Comparison of ENCODE assay signal across 1 cellular context in the genomic region with DNA sequence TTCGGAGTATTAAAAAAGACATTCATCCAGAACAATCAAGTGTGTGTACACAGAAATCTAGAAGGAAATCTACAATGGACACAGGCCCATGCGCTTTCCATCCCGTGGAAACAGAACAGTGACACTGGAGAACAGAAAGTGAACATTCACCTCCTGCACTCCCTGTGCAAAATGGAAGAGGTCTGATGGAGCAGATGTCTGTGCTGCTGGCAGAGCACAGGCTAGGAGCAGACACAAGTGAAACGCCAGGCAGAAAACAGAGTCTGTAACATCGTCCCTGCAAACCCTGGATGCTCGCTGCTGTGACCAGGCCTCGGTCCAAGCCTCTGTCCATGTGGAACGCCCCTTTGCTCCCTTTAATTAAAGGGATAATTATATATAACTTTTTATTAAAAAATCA.
TF ChIP-seq lines count a peak whose summit lies in the region.

No MANE protein-coding gene starts in this region.

TF ChIP-seq in WTC11, 78 proteins besides CTCF, POLR2A, EP300 and RAD21 (continued from another document):
- TF ChIP-seq GRHL2 (CRISPR knock-in tag; IDR thresholded peaks at IDR 0.05; ENCODE audit: insufficient replicate concordance, severe bottlenecking) (no peak), FOXP1 (CRISPR knock-in tag; IDR thresholded peaks at IDR 0.05; ENCODE audit: borderline replicate concordance) (no peak), OVOL2 (CRISPR knock-in tag; IDR thresholded peaks at IDR 0.05; ENCODE audit: borderline replicate concordance) (no peak), NR2C2 (CRISPR knock-in tag; IDR thresholded peaks at IDR 0.05) (no peak), FOXJ3 (CRISPR knock-in tag; IDR thresholded peaks at IDR 0.05; ENCODE audit: borderline replicate concordance) (no peak), SMAD3 (CRISPR knock-in tag; IDR thresholded peaks at IDR 0.05; ENCODE audit: borderline replicate concordance) (no peak), NR1H2 (CRISPR knock-in tag; IDR thresholded peaks at IDR 0.05) (no peak)
- TF ChIP-seq, protein P1, sequence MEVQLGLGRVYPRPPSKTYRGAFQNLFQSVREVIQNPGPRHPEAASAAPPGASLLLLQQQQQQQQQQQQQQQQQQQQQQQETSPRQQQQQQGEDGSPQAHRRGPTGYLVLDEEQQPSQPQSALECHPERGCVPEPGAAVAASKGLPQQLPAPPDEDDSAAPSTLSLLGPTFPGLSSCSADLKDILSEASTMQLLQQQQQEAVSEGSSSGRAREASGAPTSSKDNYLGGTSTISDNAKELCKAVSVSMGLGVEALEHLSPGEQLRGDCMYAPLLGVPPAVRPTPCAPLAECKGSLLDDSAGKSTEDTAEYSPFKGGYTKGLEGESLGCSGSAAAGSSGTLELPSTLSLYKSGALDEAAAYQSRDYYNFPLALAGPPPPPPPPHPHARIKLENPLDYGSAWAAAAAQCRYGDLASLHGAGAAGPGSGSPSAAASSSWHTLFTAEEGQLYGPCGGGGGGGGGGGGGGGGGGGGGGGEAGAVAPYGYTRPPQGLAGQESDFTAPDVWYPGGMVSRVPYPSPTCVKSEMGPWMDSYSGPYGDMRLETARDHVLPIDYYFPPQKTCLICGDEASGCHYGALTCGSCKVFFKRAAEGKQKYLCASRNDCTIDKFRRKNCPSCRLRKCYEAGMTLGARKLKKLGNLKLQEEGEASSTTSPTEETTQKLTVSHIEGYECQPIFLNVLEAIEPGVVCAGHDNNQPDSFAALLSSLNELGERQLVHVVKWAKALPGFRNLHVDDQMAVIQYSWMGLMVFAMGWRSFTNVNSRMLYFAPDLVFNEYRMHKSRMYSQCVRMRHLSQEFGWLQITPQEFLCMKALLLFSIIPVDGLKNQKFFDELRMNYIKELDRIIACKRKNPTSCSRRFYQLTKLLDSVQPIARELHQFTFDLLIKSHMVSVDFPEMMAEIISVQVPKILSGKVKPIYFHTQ (CRISPR knock-in tag; IDR thresholded peaks at IDR 0.05): no peak
